14 cellular contexts compared by ENCODE assay signal in the genomic region with DNA sequence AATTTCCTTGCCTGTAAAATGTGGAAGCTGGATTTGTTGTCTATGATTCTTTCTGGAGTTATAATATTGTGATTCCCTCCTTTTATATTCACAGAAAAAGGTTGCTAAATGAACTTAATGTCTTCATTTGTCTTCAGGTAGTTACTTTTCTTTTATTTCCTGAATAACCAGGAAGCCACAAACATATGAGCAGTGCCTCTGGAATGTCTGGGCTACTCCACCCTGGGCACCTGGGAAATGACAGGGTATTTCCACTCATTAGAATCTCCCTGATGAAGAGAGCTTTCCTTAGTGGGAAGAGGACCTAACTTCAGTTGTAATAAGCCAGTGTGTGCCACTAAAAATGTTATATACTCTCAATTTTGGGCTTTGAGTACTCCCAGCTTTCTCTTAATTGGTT. TPM values are rescaled to one million over a fixed set of nuclear protein-coding genes. Genes with fewer than 3 reads are reported as not detected.
A peak's percentile ranks its signal among the peaks of the same experiment; 100 is the strongest.
DNase-seq lines count a peak whose midpoint lies in the region; ATAC-seq, FAIRE-seq and TF ChIP-seq lines count a peak whose summit lies in the region.
"Had no signal": no experiment of that assay in that cellular context is flagged by ENCODE, and none has a peak within 500 bp of the region (broad histone marks: within the 10 kb centered on the region; RNA-seq: fewer than 3 reads in every experiment).

No MANE protein-coding gene starts in this region.

- H3K36me3 Mint-ChIP-seq in astrocyte (ENCODE audit: low read depth, unreplicated experiment): no peaks in the 10 kb centered on the region
- no peaks in the 10 kb centered on the region for H3K36me3 Mint-ChIP-seq in endodermal cell (ENCODE audit: low read depth)
- peaks cover 8% of the 10 kb centered on the region for H3K36me3 Mint-ChIP-seq in effector memory CD8-positive, alpha-beta T cell (ENCODE audit: insufficient read depth)

- no peak for TF ChIP-seq POLR2A in tibial nerve (IDR thresholded peaks at IDR 0.05)

- H2AFZ ChIP-seq in astrocyte (ENCODE audit: low read depth, low read length) (no peak overlapping the region), keratinocyte (ENCODE audit: control insufficient read depth, low read length) (no peak overlapping the region)

- H3K9ac ChIP-seq in astrocyte (ENCODE audit: low read length) (no peak overlapping the region), keratinocyte (ENCODE audit: control insufficient read depth, extremely low read depth, insufficient read depth, low read length) (peak overlapping the region; percentile 61), endodermal cell (ENCODE audit: extremely low read depth, low read length, poor library complexity, severe bottlenecking) (no peak overlapping the region)

- dilution Hi-C loops in keratinocyte (cut with MboI; ENCODE audit: extremely low pct_ligation_motif_present, low sequenced_read_pairs): no loop called here

- H3K79me2 ChIP-seq in astrocyte (ENCODE audit: insufficient read depth, low read length) (peaks cover 13% of the 10 kb centered on the region), keratinocyte (ENCODE audit: control insufficient read depth, insufficient read depth, low read length) (peaks cover 12% of the 10 kb centered on the region)

- no peaks in the 10 kb centered on the region for H3K9me3 Mint-ChIP-seq in astrocyte (ENCODE audit: unreplicated experiment)
- H3K9me3 Mint-ChIP-seq in endodermal cell: peaks cover 1% of the 10 kb centered on the region
- H3K9me3 Mint-ChIP-seq in effector memory CD8-positive, alpha-beta T cell: no peaks in the 10 kb centered on the region
- H3K9me3 Mint-ChIP-seq: CD4-positive, alpha-beta T cell; T-cell had no signal

- H3K4me2 ChIP-seq in astrocyte (ENCODE audit: low read length): peak overlapping the region; percentile 22
- peak overlapping the region; percentile 72 for H3K4me2 ChIP-seq in keratinocyte (ENCODE audit: control insufficient read depth, extremely low read depth, insufficient read depth, low read depth, low read length)

- H3K27me3 ChIP-seq in astrocyte (ENCODE audit: insufficient read depth, low read length) (no peaks in the 10 kb centered on the region), keratinocyte (ENCODE audit: control insufficient read depth, extremely low read depth, insufficient read depth, low read length) (no peaks in the 10 kb centered on the region), tibial nerve (no peaks in the 10 kb centered on the region), endodermal cell (ENCODE audit: control insufficient read depth, insufficient read depth, low read length, poor library complexity, severe bottlenecking) (no peaks in the 10 kb centered on the region)

- H3K27me3 Mint-ChIP-seq in astrocyte (ENCODE audit: low read depth, unreplicated experiment): no peaks in the 10 kb centered on the region
- no peaks in the 10 kb centered on the region for H3K27me3 Mint-ChIP-seq in endodermal cell (ENCODE audit: insufficient read depth)
- H3K27me3 Mint-ChIP-seq in effector memory CD8-positive, alpha-beta T cell: no peaks in the 10 kb centered on the region
- H3K27me3 Mint-ChIP-seq: CD4-positive, alpha-beta T cell; T-cell had no signal

- H3K27ac ChIP-seq in astrocyte (ENCODE audit: low read depth, low read length): no peak overlapping the region
- H3K27ac ChIP-seq in keratinocyte (ENCODE audit: control insufficient read depth, insufficient read depth, low read length): peak overlapping the region; percentile 94
- H3K27ac ChIP-seq in tibial nerve: peak overlapping the region in 3 of 4 donors; percentile 42 to 52 (median 46)
- H3K27ac ChIP-seq in endodermal cell (ENCODE audit: low read depth, low read length): no peak overlapping the region

- H3K4me3 ChIP-seq in astrocyte (ENCODE audit: insufficient read depth, low read depth, low read length) (no peak overlapping the region), keratinocyte (ENCODE audit: control insufficient read depth in 2 of 3, extremely low read depth in 1 of 3, insufficient read depth in 2 of 3, low read depth in 1 of 3, low read length in 3 of 3) (peak overlapping the region in 1 of 3 experiments; percentile 7), tibial nerve (no peak overlapping the region), endodermal cell (ENCODE audit: low read length) (no peak overlapping the region)

- H3K27ac Mint-ChIP-seq in astrocyte (ENCODE audit: unreplicated experiment) (peak overlapping the region; percentile 90), endodermal cell (no peak overlapping the region)
- H3K27ac Mint-ChIP-seq in effector memory CD8-positive, alpha-beta T cell: no peak overlapping the region
- H3K27ac Mint-ChIP-seq: CD4-positive, alpha-beta T cell; T-cell had no signal

- H3K4me1 Mint-ChIP-seq in astrocyte (ENCODE audit: low read depth, unreplicated experiment): peaks cover 10% of the 10 kb centered on the region
- peaks cover 8% of the 10 kb centered on the region for H3K4me1 Mint-ChIP-seq in endodermal cell
- peaks cover 7% of the 10 kb centered on the region in 2 donors for H3K4me1 Mint-ChIP-seq in effector memory CD8-positive, alpha-beta T cell (ENCODE audit: low read depth in 2 of 2)

- H3K36me3 ChIP-seq in astrocyte (ENCODE audit: insufficient read depth, low read length) (no peaks in the 10 kb centered on the region), keratinocyte (ENCODE audit: control insufficient read depth in 2 of 2, extremely low read depth in 1 of 2, insufficient read depth in 2 of 2, low read length in 2 of 2) (peaks cover 2 to 3% of the 10 kb centered on the region in 2 experiments), tibial nerve (no peaks in the 10 kb centered on the region), endodermal cell (ENCODE audit: control insufficient read depth, insufficient read depth, low read length) (no peaks in the 10 kb centered on the region)

- DNase-seq in HT-29 (ENCODE audit: low spot score): peak; percentile 87
- peak; percentile 73 for DNase-seq in astrocyte (ENCODE audit: low read depth)
- DNase-seq in keratinocyte (ENCODE audit: low read depth, low spot score): peak; percentile 69
- no peak for DNase-seq in tibial nerve (ENCODE audit: low spot score in 2 of 2)
- DNase-seq in NCI-H446 treated with DMSO at 0.1 percent for 48 hours (lab: John Stamatoyannopoulos, UW): no peak
- no peak for DNase-seq in endodermal cell
- DNase-seq in effector memory CD8-positive, alpha-beta T cell: no peak
- DNase-seq: CD4-positive, alpha-beta T cell; foreskin melanocyte; NCI-H1436 treated with DMSO at 0.1 percent for 48 hours; NCI-H748 treated with DMSO at 0.1 percent for 48 hours; stimulated activated CD4-positive, alpha-beta T cell treated with anti-CD3 and anti-CD28 coated beads, Interleukin-4, amount 100 ng/mL, for 24 hours; T-cell had no signal

- H3K4me1 ChIP-seq in astrocyte (ENCODE audit: insufficient read depth, low read length): peaks cover 9% of the 10 kb centered on the region
- H3K4me1 ChIP-seq in keratinocyte (ENCODE audit: control insufficient read depth, extremely low read depth, insufficient read depth, low read length): peaks cover 43% of the 10 kb centered on the region
- peaks cover 0 to 29% (median 3%) of the 10 kb centered on the region in 4 donors for H3K4me1 ChIP-seq in tibial nerve
- H3K4me1 ChIP-seq in endodermal cell (ENCODE audit: control insufficient read depth, insufficient read depth, low read length): no peaks in the 10 kb centered on the region

- ATAC-seq in HG03565 (IDR thresholded peaks at IDR 0.05; ENCODE audit: unreplicated experiment): no peak
- ATAC-seq in effector memory CD8-positive, alpha-beta T cell (replicated peaks): no peak
- ATAC-seq: T-cell had no signal

- H4K20me1 ChIP-seq in astrocyte (ENCODE audit: insufficient read depth, low read length) (peaks cover 3% of the 10 kb centered on the region), keratinocyte (ENCODE audit: control insufficient read depth, extremely low read depth, insufficient read depth, low read length) (no peaks in the 10 kb centered on the region)

- no peaks in the 10 kb centered on the region for H3K9me1 ChIP-seq in keratinocyte (ENCODE audit: control insufficient read depth, extremely low read depth, insufficient read depth, low read length)

- H3K9me3 ChIP-seq in astrocyte (ENCODE audit: insufficient read depth, low read depth, low read length): no peaks in the 10 kb centered on the region
- H3K9me3 ChIP-seq in keratinocyte (ENCODE audit: control insufficient read depth, low read depth, low read length): no peaks in the 10 kb centered on the region
- H3K9me3 ChIP-seq in tibial nerve: no peaks in the 10 kb centered on the region
- no peaks in the 10 kb centered on the region for H3K9me3 ChIP-seq in endodermal cell (ENCODE audit: control insufficient read depth, low read length)

- no peak for TF ChIP-seq EP300 in tibial nerve (IDR thresholded peaks at IDR 0.05)

- H3K4me3 Mint-ChIP-seq in astrocyte (ENCODE audit: unreplicated experiment): no peak overlapping the region
- no peak overlapping the region for H3K4me3 Mint-ChIP-seq in endodermal cell
- no peak overlapping the region for H3K4me3 Mint-ChIP-seq in effector memory CD8-positive, alpha-beta T cell
- H3K4me3 Mint-ChIP-seq: CD4-positive, alpha-beta T cell; T-cell had no signal

- TF ChIP-seq CTCF in astrocyte (IDR thresholded peaks at IDR 0.05; ENCODE audit: insufficient read depth, low read depth, low read length) (no peak), keratinocyte (optimal IDR thresholded peaks at IDR 0.05 in 1 of 3, IDR thresholded peaks at IDR 0.05 in 1 of 3, conservative IDR thresholded peaks at IDR 0.05 in 1 of 3; ENCODE audit: extremely low read depth in 1 of 3, insufficient read depth in 2 of 3, low read length in 3 of 3) (no peak), tibial nerve (IDR thresholded peaks at IDR 0.05) (no peak), endodermal cell (conservative IDR thresholded peaks at IDR 0.05) (no peak)

- no peak for FAIRE-seq in astrocyte (lab: Jason Lieb, UNC)
- FAIRE-seq in keratinocyte (lab: Jason Lieb, UNC): peak; percentile 86

RNA-seq across cellular contexts. Expression of gene SLMAP, which starts 3.8 kb away (rescaled TPM):
- 51.7 and 57.2 TPM in 2 replicates for total RNA-seq in HT-29 (2014; rRNA removed; shearing (Covaris generic))
- total RNA-seq in astrocyte: 68.7 and 71.4 TPM in 2 replicates
- polyA plus RNA-seq in keratinocyte: 44.4 to 58.0 TPM (median 53.1 TPM) in 3 replicates
- 150 TPM for polyA plus RNA-seq in keratinocyte (2011; ENCODE audit: low read depth)
- polyA plus RNA-seq in keratinocyte (2011; cell fraction: cytosol; rRNA removed): 36.2 and 58.9 TPM in 2 replicates
- polyA plus RNA-seq in keratinocyte (2011; cell fraction: nucleus; rRNA removed): 68.3 and 79.3 TPM in 2 replicates
- polyA plus RNA-seq in keratinocyte (2012; ENCODE audit: low replicate concordance): 37.2 and 52.5 TPM in 2 replicates
- 76.8 to 122 TPM (median 104 TPM) in 3 replicates for polyA minus RNA-seq in keratinocyte
- 78.1 TPM for polyA minus RNA-seq in keratinocyte (2011; cell fraction: cytosol; rRNA and poly(A)+ RNA removed)
- polyA minus RNA-seq in keratinocyte (2011; cell fraction: nucleus; rRNA and poly(A)+ RNA removed): 103 and 188 TPM in 2 replicates
- total RNA-seq in tibial nerve: 100 to 1,000 TPM in 1 of 4 donors, 10 to 100 TPM in 3; 66.6 to 101 (median 87.4) TPM
- 10 to 100 TPM; 64.8 to 65.7 TPM for total RNA-seq in endodermal cell
- polyA plus RNA-seq in endodermal cell (2013, experiment 1 of 2): 26.8 TPM
- polyA plus RNA-seq in endodermal cell (2013, experiment 2 of 2): 28.7 TPM

RNA-seq across cellular contexts. Expression of gene DENND6A, which starts 59.4 kb away (rescaled TPM):
- 6.8 and 7.8 TPM in 2 replicates for total RNA-seq in HT-29 (2014; rRNA removed; shearing (Covaris generic))
- 6.6 and 10.6 TPM in 2 replicates for total RNA-seq in astrocyte
- polyA plus RNA-seq in keratinocyte: 13.8 to 22.8 TPM (median 21.6 TPM) in 3 replicates
- polyA plus RNA-seq in keratinocyte (2011; ENCODE audit: low read depth): 5.8 TPM
- 7.9 and 14.8 TPM in 2 replicates for polyA plus RNA-seq in keratinocyte (2011; cell fraction: cytosol; rRNA removed)
- polyA plus RNA-seq in keratinocyte (2011; cell fraction: nucleus; rRNA removed): 17.2 and 18.8 TPM in 2 replicates
- polyA plus RNA-seq in keratinocyte (2012; ENCODE audit: low replicate concordance): 15.7 and 17.1 TPM in 2 replicates
- polyA minus RNA-seq in keratinocyte: 19.8 to 39.0 TPM (median 23.3 TPM) in 3 replicates
- polyA minus RNA-seq in keratinocyte (2011; cell fraction: cytosol; rRNA and poly(A)+ RNA removed): 9.2 TPM
- 14.2 and 36.1 TPM in 2 replicates for polyA minus RNA-seq in keratinocyte (2011; cell fraction: nucleus; rRNA and poly(A)+ RNA removed)
- 10 to 100 TPM; 48.0 to 88.1 (median 51.9) TPM for total RNA-seq in tibial nerve
- 10 to 100 TPM; 23.4 to 35.1 TPM for total RNA-seq in endodermal cell
- 19.6 TPM for polyA plus RNA-seq in endodermal cell (2013, experiment 1 of 2)
- polyA plus RNA-seq in endodermal cell (2013, experiment 2 of 2): 19.4 TPM

Comparison
In these comparisons a context has a peak if more than half of its experiments do, and no peak if none do; other contexts are left out.
1. DNase-seq: peak in HT-29 (single experiment), astrocyte (single experiment) and keratinocyte (single experiment); none in tibial nerve (0 of 2), NCI-H446 treated with DMSO at 0.1 percent for 48 hours (single experiment), endodermal cell (single experiment) and effector memory CD8-positive, alpha-beta T cell (0 of 3).
2. H3K27ac ChIP-seq: peak in keratinocyte (single experiment) and tibial nerve (3 of 4); none in astrocyte (single experiment) and endodermal cell (single experiment).